13 cellular contexts compared by ENCODE assay signal in genomic region chr4:56371426-56372220, GRCh38.
"Had no signal": no experiment of that assay in that cellular context is flagged by ENCODE, and none has a peak within 500 bp of the region (broad histone marks: within the 10 kb centered on the region; RNA-seq: fewer than 3 reads in every experiment).

No MANE protein-coding gene starts in this region.

- H3K4me3 ChIP-seq: coronary artery, mucosa of descending colon, ovary had no signal

- H3K27me3 ChIP-seq: ovary had no signal

- H3K9me3 ChIP-seq: mucosa of descending colon, ovary had no signal

- H3K36me3 ChIP-seq: ovary had no signal

- H3K27ac Mint-ChIP-seq: activated naive CD4-positive, alpha-beta T cell treated with anti-CD3 and anti-CD28 coated beads, Interleukin-2, amount 10 ng/mL, durations not matched to agents 7 days and 5 days; WTC11 had no signal

- H3K4me3 Mint-ChIP-seq: activated naive CD4-positive, alpha-beta T cell treated with anti-CD3 and anti-CD28 coated beads, Interleukin-2, amount 10 ng/mL, durations not matched to agents 7 days and 5 days; immature natural killer cell; natural killer cell; WTC11 had no signal

- H3K27me3 Mint-ChIP-seq: activated naive CD4-positive, alpha-beta T cell treated with anti-CD3 and anti-CD28 coated beads, Interleukin-2, amount 10 ng/mL, durations not matched to agents 7 days and 5 days had no signal

- H3K9me3 Mint-ChIP-seq: activated naive CD4-positive, alpha-beta T cell treated with anti-CD3 and anti-CD28 coated beads, Interleukin-2, amount 10 ng/mL, durations not matched to agents 7 days and 5 days; natural killer cell had no signal

- H3K4me1 Mint-ChIP-seq: natural killer cell, WTC11 had no signal

- ATAC-seq: left colon, mucosa of descending colon, natural killer cell, WTC11 had no signal

- H3K36me3 Mint-ChIP-seq: natural killer cell had no signal

- H3K27ac ChIP-seq: coronary artery, ovary had no signal

- DNase-seq: activated CD4-positive, alpha-beta T cell treated with anti-CD3 and anti-CD28 coated beads for 48 hours; activated CD8-positive, alpha-beta memory T cell treated with anti-CD3 and anti-CD28 coated beads for 24 hours; activated naive CD4-positive, alpha-beta T cell treated with anti-CD3 and anti-CD28 coated beads, Interleukin-2, amount 10 ng/mL, durations not matched to agents 7 days and 5 days; caudate nucleus; effector CD8-positive, alpha-beta T cell; immature natural killer cell; left colon; mucosa of descending colon; natural killer cell; ovary; stimulated activated CD4-positive, alpha-beta T cell treated with anti-CD3 and anti-CD28 coated beads, Interleukin-4, amount 100 ng/mL, for 4 hours had no signal
